In the genomic region with DNA sequence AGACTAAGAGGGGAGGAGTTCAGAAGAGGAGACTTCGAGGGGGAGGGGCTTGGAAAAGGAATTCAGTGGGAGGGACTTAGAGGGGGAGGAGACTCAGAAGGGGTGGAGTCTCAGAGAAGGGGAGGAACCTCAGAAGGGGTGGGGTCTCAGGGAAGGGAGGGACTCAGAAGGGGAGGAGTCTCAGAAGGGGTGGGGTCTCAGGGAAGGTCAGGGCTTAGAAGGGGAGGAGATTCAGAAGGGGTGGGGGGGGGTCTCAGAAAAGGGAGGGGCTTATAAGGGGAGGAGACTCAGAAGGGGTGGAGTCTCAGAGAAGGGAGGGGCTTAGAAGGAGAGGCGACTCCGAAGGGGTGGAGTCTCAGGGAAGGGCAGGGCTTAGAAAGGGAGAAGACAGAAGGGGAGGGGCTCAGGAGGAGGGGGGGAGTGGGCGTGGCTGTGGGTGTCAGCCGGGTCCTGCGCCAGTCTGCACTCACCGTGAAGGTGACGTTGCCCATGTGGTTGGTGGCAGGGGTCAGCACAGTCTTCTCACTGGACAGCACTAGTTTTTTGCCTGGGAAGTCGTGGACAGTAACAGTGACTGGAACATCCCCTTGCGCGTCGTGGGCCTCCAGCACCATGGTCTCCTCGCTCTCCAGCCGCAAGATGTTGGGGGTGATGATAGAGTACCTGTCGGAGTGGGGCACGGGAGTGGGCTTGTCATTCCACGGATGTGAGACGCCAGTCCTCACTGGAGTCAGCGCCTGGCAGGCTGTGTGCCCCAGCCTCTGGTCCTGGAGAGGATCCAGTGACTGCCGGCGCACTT, we compare ENCODE assay signal across 8 cellular contexts. TPM values are rescaled to one million over a fixed set of nuclear protein-coding genes. Genes with fewer than 3 reads are reported as not detected.
DNase-seq lines count a peak whose midpoint lies in the region; ATAC-seq and TF ChIP-seq lines count a peak whose summit lies in the region.

No MANE protein-coding gene starts in this region.

- H3K27me3 ChIP-seq in H7 (ENCODE audit: control insufficient read depth, insufficient read depth, low read length) (no peaks in the 10 kb centered on the region), vagina (no peaks in the 10 kb centered on the region)

- peaks cover 3% of the 10 kb centered on the region for H3K9me3 Mint-ChIP-seq in activated T-helper 17 cell treated with anti-CD3 and anti-CD28 coated beads, Interleukin-2, amount 50 U/mL, for 72 hours

- no peaks in the 10 kb centered on the region for H3K9me3 ChIP-seq in vagina

- H3K4me1 Mint-ChIP-seq in activated T-helper 17 cell treated with anti-CD3 and anti-CD28 coated beads, Interleukin-2, amount 50 U/mL, for 72 hours = peaks cover 8% of the 10 kb centered on the region

- no peak for TF ChIP-seq POLR2A in vagina (IDR thresholded peaks at IDR 0.05)

- DNase-seq in AG08395 (ENCODE audit: low spot score) = peak; percentile 34
- DNase-seq in H7 = peak; percentile 97
- peak; percentile 69 for DNase-seq in islet precursor cell
- DNase-seq in vagina (ENCODE audit: extremely low spot score in 2 of 2) = no peak
- DNase-seq in NCI-H526 treated with DMSO at 0.1 percent for 48 hours (lab: John Stamatoyannopoulos, UW) = no peak
- no peak for DNase-seq in DMS79 treated with DMSO at 0.1 percent for 48 hours (lab: John Stamatoyannopoulos, UW)
- no peak for DNase-seq in kidney tubule cell (ENCODE audit: low spot score)

- no peak overlapping the region for H3K27ac Mint-ChIP-seq in activated T-helper 17 cell treated with anti-CD3 and anti-CD28 coated beads, Interleukin-2, amount 50 U/mL, for 72 hours

- no peak overlapping the region for H3K27ac ChIP-seq in vagina

- no peaks in the 10 kb centered on the region for H3K36me3 Mint-ChIP-seq in activated T-helper 17 cell treated with anti-CD3 and anti-CD28 coated beads, Interleukin-2, amount 50 U/mL, for 72 hours (ENCODE audit: low read depth)

- peaks cover 3% of the 10 kb centered on the region for H3K27me3 Mint-ChIP-seq in activated T-helper 17 cell treated with anti-CD3 and anti-CD28 coated beads, Interleukin-2, amount 50 U/mL, for 72 hours

- intact Hi-C loops in vagina (cut with DNase I) = no loop called here

- no peaks in the 10 kb centered on the region for H3K36me3 ChIP-seq in H7 (replicated peaks; ENCODE audit: control insufficient read depth, insufficient read depth, low read length)
- H3K36me3 ChIP-seq in vagina = no peaks in the 10 kb centered on the region

- no peak for TF ChIP-seq CTCF in vagina (IDR thresholded peaks at IDR 0.05)

- peaks cover 18% of the 10 kb centered on the region for H3K4me1 ChIP-seq in vagina

- no peak overlapping the region for H3K4me3 Mint-ChIP-seq in activated T-helper 17 cell treated with anti-CD3 and anti-CD28 coated beads, Interleukin-2, amount 50 U/mL, for 72 hours

- peak; percentile 58 for ATAC-seq in activated T-helper 17 cell treated with anti-CD3 and anti-CD28 coated beads, Interleukin-2, amount 50 U/mL, for 72 hours (replicated peaks)

- H3K4me3 ChIP-seq in H7 (ENCODE audit: insufficient read depth, low read depth, low read length) = no peak overlapping the region
- no peak overlapping the region for H3K4me3 ChIP-seq in vagina

RNA-seq across cellular contexts. Expression of gene C3, which starts 1.5 kb away (rescaled TPM):
- total RNA-seq in H7 (2014; rRNA removed; shearing (Covaris generic)) = 13.4 and 20.2 TPM in 2 replicates
- total RNA-seq in activated T-helper 17 cell treated with anti-CD3 and anti-CD28 coated beads, Interleukin-2, amount 50 U/mL, for 72 hours = 1 to 10 TPM in 1 of 2 donors, under 1 TPM in 1; 0.99 to 4.3 TPM
- 1,239 TPM for total RNA-seq in vagina

RNA-seq across cellular contexts. Expression of gene GPR108, which starts 18.4 kb away (rescaled TPM):
- 60.7 and 61.7 TPM in 2 replicates for total RNA-seq in H7 (2014; rRNA removed; shearing (Covaris generic))
- total RNA-seq in activated T-helper 17 cell treated with anti-CD3 and anti-CD28 coated beads, Interleukin-2, amount 50 U/mL, for 72 hours = 10 to 100 TPM; 49.8 to 64.7 TPM
- 62.9 TPM for total RNA-seq in vagina

RNA-seq across cellular contexts. Expression of gene TRIP10, which starts 20.5 kb away (rescaled TPM):
- total RNA-seq in H7 (2014; rRNA removed; shearing (Covaris generic)) = 84.5 and 92.2 TPM in 2 replicates
- total RNA-seq in activated T-helper 17 cell treated with anti-CD3 and anti-CD28 coated beads, Interleukin-2, amount 50 U/mL, for 72 hours = 10 to 100 TPM; 38.0 to 99.4 TPM
- total RNA-seq in vagina = 129 TPM

RNA-seq across cellular contexts. Expression of gene SH2D3A, which starts 48.3 kb away (rescaled TPM):
- 11.7 and 12.8 TPM in 2 replicates for total RNA-seq in H7 (2014; rRNA removed; shearing (Covaris generic))
- 10 to 100 TPM; 21.1 to 21.2 TPM for total RNA-seq in activated T-helper 17 cell treated with anti-CD3 and anti-CD28 coated beads, Interleukin-2, amount 50 U/mL, for 72 hours
- total RNA-seq in vagina = 21.9 TPM

RNA-seq across cellular contexts. Expression of gene TNFSF14, which starts 49.0 kb away (rescaled TPM):
- 0.14 TPM in 1 of 2 replicates, not detected in the other for total RNA-seq in H7 (2014; rRNA removed; shearing (Covaris generic))
- 10 to 100 TPM; 13.5 to 48.5 TPM for total RNA-seq in activated T-helper 17 cell treated with anti-CD3 and anti-CD28 coated beads, Interleukin-2, amount 50 U/mL, for 72 hours
- total RNA-seq in vagina = 1.7 TPM

Comparison
In these comparisons a context has a peak if more than half of its experiments do, and no peak if none do; other contexts are left out.
1. DNase-seq: peak in AG08395 (single experiment), H7 (single experiment) and islet precursor cell (single experiment); none in vagina (0 of 2), NCI-H526 treated with DMSO at 0.1 percent for 48 hours (single experiment), DMS79 treated with DMSO at 0.1 percent for 48 hours (single experiment) and kidney tubule cell (single experiment).
2. RNA of gene C3, which starts 1.5 kb away (total RNA-seq): 1,239 TPM in vagina (single experiment); 13.4 to 20.2 TPM in H7 and 0.99 to 4.3 TPM in activated T-helper 17 cell treated with anti-CD3 and anti-CD28 coated beads, Interleukin-2, amount 50 U/mL, for 72 hours; every median in the first group is over 10 times any median in the second.